Comparison of ENCODE assay signal across 11 cellular contexts in the genomic region with DNA sequence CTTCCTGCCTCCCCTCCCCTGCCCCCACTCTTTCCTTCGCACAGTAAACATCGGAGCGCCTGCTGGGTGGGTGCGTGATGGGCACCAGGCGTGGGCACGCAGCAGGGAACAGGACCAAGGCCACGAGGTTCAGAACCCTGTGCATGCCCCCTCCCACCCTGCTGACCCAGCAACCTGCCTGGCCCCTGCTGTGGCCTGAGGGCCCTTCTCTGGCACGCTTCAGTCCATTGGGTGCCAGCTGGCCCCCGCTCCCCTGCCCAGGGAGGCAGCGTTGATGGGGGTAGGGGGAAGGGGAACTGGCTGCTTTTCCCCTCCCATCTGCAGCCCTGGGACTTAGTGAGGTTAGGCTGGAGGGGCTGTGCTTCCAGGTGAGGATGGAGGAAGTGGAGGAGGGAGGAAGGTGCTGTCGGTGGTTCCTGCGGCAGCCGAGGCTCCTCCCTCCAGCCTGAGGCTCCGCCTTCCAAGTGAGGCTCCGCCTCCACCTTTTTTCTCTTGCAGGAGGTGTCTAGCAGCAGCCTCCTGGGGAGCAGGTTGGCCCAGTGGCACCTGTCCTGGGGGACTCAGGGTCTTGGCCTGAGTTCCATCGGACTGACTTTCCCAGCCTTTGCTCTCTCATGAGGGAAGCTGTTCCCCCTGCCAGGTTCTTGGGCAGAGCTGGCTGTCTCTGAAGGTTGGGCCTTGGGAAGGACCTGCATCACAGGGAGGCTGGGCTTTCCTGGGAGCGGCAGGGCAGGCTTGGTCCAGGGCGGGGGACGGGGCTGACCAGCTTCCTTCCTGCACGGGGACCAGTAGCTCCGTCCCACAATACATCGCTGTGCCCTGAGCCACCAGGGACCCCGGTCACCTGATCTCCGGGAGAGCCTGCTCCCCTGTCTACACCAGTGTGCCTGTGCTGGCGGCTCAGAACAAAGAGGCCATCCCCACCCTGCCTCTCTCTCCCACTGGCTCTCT. TPM values are rescaled to one million over a fixed set of nuclear protein-coding genes. Genes with fewer than 3 reads are reported as not detected.
DNase-seq lines count a peak whose midpoint lies in the region; ATAC-seq and TF ChIP-seq lines count a peak whose summit lies in the region.
"Had no signal": no experiment of that assay in that cellular context is flagged by ENCODE, and none has a peak within 500 bp of the region (broad histone marks: within the 10 kb centered on the region; RNA-seq: fewer than 3 reads in every experiment).

No MANE protein-coding gene starts in this region.

- TF ChIP-seq POLR2A in gastroesophageal sphincter (IDR thresholded peaks at IDR 0.05): no peak
- peak in 1 of 2 donors; percentile 47 for TF ChIP-seq POLR2A in gastrocnemius medialis (IDR thresholded peaks at IDR 0.05)

- H3K4me1 Mint-ChIP-seq in activated CD8-positive, alpha-beta memory T cell treated with anti-CD3 and anti-CD28 coated beads, Interleukin-2, amount 10 ng/mL, durations not matched to agents 7 days and 5 days: peaks cover 6% of the 10 kb centered on the region

- peaks cover 0 to 94% (median 43%) of the 10 kb centered on the region in 3 donors for H3K4me1 ChIP-seq in gastroesophageal sphincter
- peaks cover 58 to 62% of the 10 kb centered on the region in 2 donors for H3K4me1 ChIP-seq in gastrocnemius medialis

- in situ Hi-C loops in gastrocnemius medialis (cut with MboI; ENCODE audit: low sequenced_read_pairs in 4 of 4): loop anchor here in 1 of 4 donors (25.0 kb wide), 1 partner anchor 122 kb away; no protein-coding TSS in a partner anchor

- peaks cover 2% of the 10 kb centered on the region for H3K36me3 Mint-ChIP-seq in activated CD8-positive, alpha-beta memory T cell treated with anti-CD3 and anti-CD28 coated beads, Interleukin-2, amount 10 ng/mL, durations not matched to agents 7 days and 5 days

- peaks cover 0 to 39% of the 10 kb centered on the region in 2 donors for H3K36me3 ChIP-seq in gastroesophageal sphincter
- peaks cover 0 to 13% of the 10 kb centered on the region in 2 donors for H3K36me3 ChIP-seq in gastrocnemius medialis

- ATAC-seq in activated CD8-positive, alpha-beta memory T cell treated with anti-CD3 and anti-CD28 coated beads, Interleukin-2, amount 10 ng/mL, durations not matched to agents 7 days and 5 days: peak; percentile 62
- ATAC-seq in gastroesophageal sphincter: peak; percentile 56
- peak; percentile 12 to 34 for ATAC-seq in gastrocnemius medialis
- no peak for ATAC-seq in HG03108 (IDR thresholded peaks at IDR 0.05; ENCODE audit: unreplicated experiment)
- no peak for ATAC-seq in GM18502 (IDR thresholded peaks at IDR 0.05; ENCODE audit: poor library complexity, unreplicated experiment)
- ATAC-seq in HG03520 (IDR thresholded peaks at IDR 0.05; ENCODE audit: unreplicated experiment): no peak

- H3K27ac ChIP-seq in gastroesophageal sphincter (peak overlapping the region; percentile 19 to 87 (median 80)), gastrocnemius medialis (peak overlapping the region; percentile 73 to 76 (median 74))

- 20% methylated on average over 2 of the region's 25 CpGs; no CpG with 5 or more reads in 1 of the 2 donors for WGBS in gastroesophageal sphincter (ENCODE audit: low coverage in 1 of 2), 2 donors

- intact Hi-C loops in gastrocnemius medialis (cut with DNase I; ENCODE audit: low total_unique reads): no loop called here

- H3K4me3 ChIP-seq in gastroesophageal sphincter: peak overlapping the region in 1 of 2 donors; percentile 22
- H3K4me3 ChIP-seq in gastrocnemius medialis: peak overlapping the region; percentile 15 to 43 (median 28)
- H3K4me3 ChIP-seq: Peyer's patch had no signal

- H3K9me3 ChIP-seq in gastroesophageal sphincter (no peaks in the 10 kb centered on the region), gastrocnemius medialis (no peaks in the 10 kb centered on the region)
- H3K9me3 ChIP-seq: Peyer's patch had no signal

- no peak overlapping the region for H3K4me3 Mint-ChIP-seq in activated CD8-positive, alpha-beta memory T cell treated with anti-CD3 and anti-CD28 coated beads, Interleukin-2, amount 10 ng/mL, durations not matched to agents 7 days and 5 days
- H3K4me3 Mint-ChIP-seq: brain had no signal

- TF ChIP-seq EP300 in gastroesophageal sphincter (IDR thresholded peaks at IDR 0.05): no peak

- H3K27ac Mint-ChIP-seq in activated CD8-positive, alpha-beta memory T cell treated with anti-CD3 and anti-CD28 coated beads, Interleukin-2, amount 10 ng/mL, durations not matched to agents 7 days and 5 days: no peak overlapping the region

- H3K9me3 Mint-ChIP-seq in activated CD8-positive, alpha-beta memory T cell treated with anti-CD3 and anti-CD28 coated beads, Interleukin-2, amount 10 ng/mL, durations not matched to agents 7 days and 5 days (ENCODE audit: low read depth): no peaks in the 10 kb centered on the region
- H3K9me3 Mint-ChIP-seq: brain had no signal

- TF ChIP-seq CTCF in gastroesophageal sphincter (IDR thresholded peaks at IDR 0.05) (no peak), gastrocnemius medialis (IDR thresholded peaks at IDR 0.05 in 4 of 5, conservative IDR thresholded peaks at IDR 0.05 in 1 of 5) (no peak)

- DNase-seq in D341Med (ENCODE audit: low spot score) (peak; percentile 32), gastrocnemius medialis (no peak), hypothalamus (lab: John Stamatoyannopoulos, UW) (no peak)
- DNase-seq in activated CD8-positive, alpha-beta memory T cell treated with anti-CD3 and anti-CD28 coated beads, Interleukin-2, amount 10 ng/mL, durations not matched to agents 7 days and 5 days: no peak
- DNase-seq: GF-D8 had no signal

- H3K27me3 Mint-ChIP-seq in activated CD8-positive, alpha-beta memory T cell treated with anti-CD3 and anti-CD28 coated beads, Interleukin-2, amount 10 ng/mL, durations not matched to agents 7 days and 5 days: no peaks in the 10 kb centered on the region
- H3K27me3 Mint-ChIP-seq: brain had no signal

- H3K27me3 ChIP-seq in gastroesophageal sphincter: no peaks in the 10 kb centered on the region
- H3K27me3 ChIP-seq in gastrocnemius medialis: no peaks in the 10 kb centered on the region
- H3K27me3 ChIP-seq: Peyer's patch had no signal

- CTCF ChIA-PET in activated CD8-positive, alpha-beta memory T cell treated with anti-CD3 and anti-CD28 coated beads, Interleukin-2, amount 10 ng/mL, durations not matched to agents 7 days and 5 days (lab: Charles Lee): no interaction called here

RNA-seq across cellular contexts. Expression of a gene that starts 7.3 kb away (rescaled TPM):
- total RNA-seq in activated CD8-positive, alpha-beta memory T cell treated with anti-CD3 and anti-CD28 coated beads, Interleukin-2, amount 10 ng/mL, durations not matched to agents 7 days and 5 days: 10 to 100 TPM; 34.0 to 39.4 TPM
- total RNA-seq in gastroesophageal sphincter: 10 to 100 TPM; 15.3 to 26.4 (median 16.8) TPM
- total RNA-seq in gastrocnemius medialis: 10 to 100 TPM; 15.5 to 20.0 (median 17.5) TPM

RNA-seq across cellular contexts. Expression of a gene that starts 29.6 kb away (rescaled TPM):
- 1,000 to 10,000 TPM; 1,382 to 1,952 TPM for total RNA-seq in activated CD8-positive, alpha-beta memory T cell treated with anti-CD3 and anti-CD28 coated beads, Interleukin-2, amount 10 ng/mL, durations not matched to agents 7 days and 5 days
- total RNA-seq in gastroesophageal sphincter (1,000 to 10,000 TPM; 2,212 to 2,463 (median 2,311) TPM), gastrocnemius medialis (1,000 to 10,000 TPM; 1,701 to 2,714 (median 2,440) TPM)

RNA-seq across cellular contexts. Expression of a gene that starts 43.9 kb away (rescaled TPM):
- 10 to 100 TPM; 49.3 to 53.0 TPM for total RNA-seq in activated CD8-positive, alpha-beta memory T cell treated with anti-CD3 and anti-CD28 coated beads, Interleukin-2, amount 10 ng/mL, durations not matched to agents 7 days and 5 days
- total RNA-seq in gastroesophageal sphincter (100 to 1,000 TPM; 192 to 257 (median 235) TPM), gastrocnemius medialis (100 to 1,000 TPM in 3 of 4 donors, 10 to 100 TPM in 1; 61.3 to 135 (median 115) TPM)

RNA-seq across cellular contexts. Expression of a gene that starts 51.9 kb away (rescaled TPM):
- 10 to 100 TPM; 67.4 to 72.6 TPM for total RNA-seq in activated CD8-positive, alpha-beta memory T cell treated with anti-CD3 and anti-CD28 coated beads, Interleukin-2, amount 10 ng/mL, durations not matched to agents 7 days and 5 days
- total RNA-seq in gastroesophageal sphincter (100 to 1,000 TPM in 1 of 4 donors, 10 to 100 TPM in 3; 65.6 to 122 (median 82.4) TPM), gastrocnemius medialis (100 to 1,000 TPM in 2 of 4 donors, 10 to 100 TPM in 2; 50.0 to 104 (median 91.9) TPM)

Comparison
In these comparisons a context has a peak if more than half of its experiments do, and no peak if none do; other contexts are left out.
1. ATAC-seq: peak in activated CD8-positive, alpha-beta memory T cell treated with anti-CD3 and anti-CD28 coated beads, Interleukin-2, amount 10 ng/mL, durations not matched to agents 7 days and 5 days (single experiment), gastroesophageal sphincter (single experiment) and gastrocnemius medialis (2 of 2); none in HG03108 (single experiment), GM18502 (single experiment) and HG03520 (single experiment).